ENCODE assay signal across 9 cellular contexts in the genomic region with DNA sequence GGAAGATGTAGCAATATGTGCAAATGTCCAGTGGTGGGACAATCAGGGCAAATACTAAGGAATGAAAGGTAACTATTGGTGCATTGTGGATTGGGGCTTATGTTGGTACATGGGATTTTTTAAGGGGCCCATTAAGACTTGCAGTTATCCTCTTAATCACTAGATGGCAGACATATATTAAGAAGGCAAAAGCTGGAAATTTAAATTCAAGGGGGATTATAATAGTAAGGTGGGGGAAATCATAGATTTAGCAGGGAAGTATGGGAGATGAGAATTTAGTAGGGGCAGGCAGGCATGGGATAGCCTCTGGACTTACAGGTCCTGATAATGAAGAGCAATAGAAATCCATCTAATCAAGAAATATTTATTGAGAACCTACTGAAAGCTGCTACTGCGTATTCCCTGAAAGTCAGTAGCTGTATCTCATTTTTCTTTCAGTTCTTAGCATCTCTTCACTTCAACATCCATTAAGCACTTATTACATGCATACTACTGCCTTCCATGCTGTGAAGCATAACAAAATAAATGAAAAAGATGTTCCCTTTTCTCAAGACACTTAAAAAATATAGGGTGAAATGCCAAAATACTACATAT.
DNase-seq lines count a peak whose midpoint lies in the region; ATAC-seq and TF ChIP-seq lines count a peak whose summit lies in the region.
"Had no signal": no experiment of that assay in that cellular context is flagged by ENCODE, and none has a peak within 500 bp of the region (broad histone marks: within the 10 kb centered on the region; RNA-seq: fewer than 3 reads in every experiment).

No MANE protein-coding gene starts in this region.

- DNase-seq in AG08396 (ENCODE audit: low spot score) (peak; percentile 4), fibroblast of peridontal ligament (ENCODE audit: extremely low read depth) (peak; percentile 27), gastrocnemius medialis (no peak), cortex of kidney (lab: John Stamatoyannopoulos, UW) (no peak)
- DNase-seq in central memory CD4-positive, alpha-beta T cell: no peak
- DNase-seq: pancreas had no signal

- H3K79me2 ChIP-seq in OCI-LY1 (ENCODE audit: insufficient read depth, low read length): no peaks in the 10 kb centered on the region

- H3K9me3 ChIP-seq in OCI-LY1 (ENCODE audit: low read length) (no peaks in the 10 kb centered on the region), gastrocnemius medialis (no peaks in the 10 kb centered on the region)
- H3K9me3 ChIP-seq: pancreas had no signal

- no peak overlapping the region for H3K4me2 ChIP-seq in OCI-LY1 (ENCODE audit: low read length)

- ATAC-seq in GM18511 (IDR thresholded peaks at IDR 0.05; ENCODE audit: unreplicated experiment): peak; percentile 48
- no peak for ATAC-seq in gastrocnemius medialis
- ATAC-seq in GM21526 (IDR thresholded peaks at IDR 0.05; ENCODE audit: low FRiP score, unreplicated experiment): no peak

- H3K27ac ChIP-seq in OCI-LY1 (ENCODE audit: low read depth, low read length, poor library complexity, severe bottlenecking): no peak overlapping the region
- no peak overlapping the region for H3K27ac ChIP-seq in gastrocnemius medialis
- H3K27ac ChIP-seq: pancreas had no signal

- H3K27me3 ChIP-seq in OCI-LY1 (ENCODE audit: insufficient read depth, low read length): no peaks in the 10 kb centered on the region
- no peaks in the 10 kb centered on the region for H3K27me3 ChIP-seq in gastrocnemius medialis
- H3K27me3 ChIP-seq: pancreas had no signal

- no peak overlapping the region for H3K9ac ChIP-seq in OCI-LY1 (ENCODE audit: low read length)

- in situ Hi-C loops in gastrocnemius medialis (cut with MboI; ENCODE audit: low sequenced_read_pairs in 4 of 4): loop anchor here in 1 of 4 donors (10.0 kb wide), 1 partner anchor 405 kb away; no protein-coding TSS in a partner anchor

- H3K4me3 ChIP-seq in OCI-LY1 (ENCODE audit: low read depth, low read length, poor library complexity, severe bottlenecking) (no peak overlapping the region), gastrocnemius medialis (no peak overlapping the region)
- H3K4me3 ChIP-seq: pancreas had no signal

- no peaks in the 10 kb centered on the region for H3K4me1 ChIP-seq in OCI-LY1 (ENCODE audit: insufficient read depth, low read length, severe bottlenecking)
- H3K4me1 ChIP-seq in gastrocnemius medialis: no peaks in the 10 kb centered on the region
- H3K4me1 ChIP-seq: pancreas had no signal

- no peak overlapping the region for H2AFZ ChIP-seq in OCI-LY1 (ENCODE audit: low read length)

- intact Hi-C loops in gastrocnemius medialis (cut with DNase I; ENCODE audit: low total_unique reads): loop anchor here (5.0 kb wide), 1 partner anchor 942 kb away; no protein-coding TSS in a partner anchor

- TF ChIP-seq CTCF in OCI-LY1 (IDR thresholded peaks at IDR 0.05; ENCODE audit: low read length) (peak; percentile 58), gastrocnemius medialis (IDR thresholded peaks at IDR 0.05 in 4 of 5, conservative IDR thresholded peaks at IDR 0.05 in 1 of 5) (peak in 1 of 5 experiments; percentile 17)

- no peaks in the 10 kb centered on the region for H3F3A ChIP-seq in OCI-LY1 (ENCODE audit: insufficient read depth, low read length)

- H4K20me1 ChIP-seq in OCI-LY1 (ENCODE audit: insufficient read depth, low read length): no peaks in the 10 kb centered on the region

- H3K9me2 ChIP-seq in OCI-LY1 (ENCODE audit: low read depth, low read length): no peaks in the 10 kb centered on the region

- H3K36me3 ChIP-seq in OCI-LY1 (ENCODE audit: insufficient read depth, low read length): no peaks in the 10 kb centered on the region
- H3K36me3 ChIP-seq in gastrocnemius medialis: no peaks in the 10 kb centered on the region
- H3K36me3 ChIP-seq: pancreas had no signal

- no peak for TF ChIP-seq POLR2A in gastrocnemius medialis (IDR thresholded peaks at IDR 0.05)

Comparison
In these comparisons a context has a peak if more than half of its experiments do, and no peak if none do; other contexts are left out.
1. DNase-seq: peak in AG08396 (single experiment) and fibroblast of peridontal ligament (single experiment); none in gastrocnemius medialis (0 of 2), central memory CD4-positive, alpha-beta T cell (single experiment) and cortex of kidney (single experiment).